Comparison of ENCODE assay signal across 33 cellular contexts in the genomic region with DNA sequence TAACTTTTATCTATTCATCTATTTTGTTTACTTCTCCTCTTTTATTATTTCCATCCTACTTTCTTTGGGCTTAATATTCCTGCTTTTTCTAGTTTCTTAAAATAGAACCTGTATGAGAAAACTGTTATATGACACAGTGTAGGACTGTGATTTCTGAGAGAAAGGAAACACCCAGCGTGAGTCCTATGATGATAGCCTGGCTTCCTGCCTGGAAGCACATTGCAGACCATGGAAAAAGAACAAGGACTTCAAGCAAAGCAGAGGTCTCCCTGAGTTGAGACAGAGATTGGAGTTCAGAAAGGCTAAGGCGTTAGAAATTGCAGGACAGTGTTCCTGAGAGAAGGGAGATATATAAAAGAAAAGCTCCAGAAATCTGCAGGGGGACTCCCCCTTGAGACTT. TPM values are rescaled to one million over a fixed set of nuclear protein-coding genes. Genes with fewer than 3 reads are reported as not detected.
DNase-seq lines count a peak whose midpoint lies in the region; ATAC-seq and TF ChIP-seq lines count a peak whose summit lies in the region.
"Had no signal": no experiment of that assay in that cellular context is flagged by ENCODE, and none has a peak within 500 bp of the region (broad histone marks: within the 10 kb centered on the region; RNA-seq: fewer than 3 reads in every experiment).

No MANE protein-coding gene starts in this region.

- TF ChIP-seq CTCF in IMR-90 (conservative IDR thresholded peaks at IDR 0.05; ENCODE audit: low read depth, low read length) (no peak), chondrocyte (IDR thresholded peaks at IDR 0.05) (no peak), natural killer cell (IDR thresholded peaks at IDR 0.05) (no peak)

- no peak overlapping the region for H2BK20ac ChIP-seq in IMR-90 (ENCODE audit: low read depth, low read length)

- intact Hi-C loops in IMR-90 (cut with micrococcal nuclease) = no loop called here
- intact Hi-C loops in natural killer cell (cut with micrococcal nuclease) = no loop called here

- H3K23ac ChIP-seq in IMR-90 (ENCODE audit: low read depth, low read length) = no peak overlapping the region

- H3K79me1 ChIP-seq in IMR-90 (ENCODE audit: low read depth in 1 of 2, low read length in 2 of 2) = no peaks in the 10 kb centered on the region

- H3K9me3 Mint-ChIP-seq in chondrocyte (ENCODE audit: low read depth) (peaks cover 13% of the 10 kb centered on the region), natural killer cell (no peaks in the 10 kb centered on the region)
- H3K9me3 Mint-ChIP-seq: activated CD8-positive, alpha-beta T cell treated with anti-CD3 and anti-CD28 coated beads for 36 hours; activated naive CD4-positive, alpha-beta T cell treated with anti-CD3 and anti-CD28 coated beads, Interleukin-2, amount 50 U/mL, for 72 hours; activated T-helper 2 cell treated with anti-CD3 and anti-CD28 coated beads, Interferon-gamma antibody, Interleukin-2, Interleukin-4, amounts not matched to agents 10 μg/mL and 5 μg/mL and 100 μg/mL, durations not matched to agents 14 hours and 24 hours and 36 hours; type B pancreatic cell had no signal

- peak; percentile 21 for DNase-seq in AG08395 (ENCODE audit: low spot score)
- peak; percentile 50 for DNase-seq in IMR-90
- DNase-seq in chondrocyte (ENCODE audit: low spot score) = no peak
- peak; percentile 22 for DNase-seq in iris pigment epithelial cell (ENCODE audit: low read depth)
- DNase-seq in natural killer cell = no peak
- no peak for DNase-seq in SKM-1 (lab: John Stamatoyannopoulos, UW; ENCODE audit: unreplicated experiment)
- no peak for DNase-seq in stimulated activated CD4-positive, alpha-beta T cell treated with anti-CD3 and anti-CD28 coated beads, Interleukin-4, amount 100 ng/mL, for 1 hour
- DNase-seq in H7 = no peak
- DNase-seq: ACHN; activated CD4-positive, alpha-beta T cell treated with anti-CD3 and anti-CD28 coated beads for 1 hour; activated CD8-positive, alpha-beta T cell treated with anti-CD3 and anti-CD28 coated beads for 36 hours; Caco-2; effector CD8-positive, alpha-beta T cell; GDM1; naive thymus-derived CD4-positive, alpha-beta T cell; NCI-H146; NCI-H2107; NCI-H82; RPMI8226; SK-N-SH; stimulated activated CD4-positive, alpha-beta T cell treated with anti-CD3 and anti-CD28 coated beads, Interleukin-2, amount 100 ng/mL, for 48 hours; substantia nigra; T-helper 17 cell had no signal

- H3K9me1 ChIP-seq in IMR-90 (ENCODE audit: insufficient read depth, low read length) = no peaks in the 10 kb centered on the region

- no CpG with 5 or more reads among the region's 2 CpGs for WGBS in IMR-90 (ENCODE audit: extremely low coverage in 2 of 2, insufficient read length in 1 of 2), 2 experiments

- H2AFZ ChIP-seq in IMR-90 (replicated peaks; ENCODE audit: low read length, poor library complexity) = no peak overlapping the region

- H4K5ac ChIP-seq in IMR-90 (ENCODE audit: low read depth, low read length) = no peak overlapping the region

- in situ Hi-C loops in IMR-90 (cut with MboI; ENCODE audit: low sequenced_read_pairs) = no loop called here

- H3K27ac Mint-ChIP-seq in chondrocyte (ENCODE audit: unreplicated experiment) (peak overlapping the region; percentile 84), natural killer cell (no peak overlapping the region)
- H3K27ac Mint-ChIP-seq: activated CD8-positive, alpha-beta T cell treated with anti-CD3 and anti-CD28 coated beads for 36 hours; activated naive CD4-positive, alpha-beta T cell treated with anti-CD3 and anti-CD28 coated beads, Interleukin-2, amount 50 U/mL, for 72 hours; activated T-helper 2 cell treated with anti-CD3 and anti-CD28 coated beads, Interferon-gamma antibody, Interleukin-2, Interleukin-4, amounts not matched to agents 10 μg/mL and 5 μg/mL and 100 μg/mL, durations not matched to agents 14 hours and 24 hours and 36 hours; mesothelial cell of epicardium; naive thymus-derived CD4-positive, alpha-beta T cell; T-helper 17 cell; type B pancreatic cell had no signal

- peaks cover 3% of the 10 kb centered on the region for H3K27me3 Mint-ChIP-seq in chondrocyte (ENCODE audit: low read depth)
- peaks cover 6% of the 10 kb centered on the region in 2 donors for H3K27me3 Mint-ChIP-seq in natural killer cell (ENCODE audit: low read depth in 2 of 2)
- H3K27me3 Mint-ChIP-seq: activated CD8-positive, alpha-beta T cell treated with anti-CD3 and anti-CD28 coated beads for 36 hours; T-helper 17 cell had no signal

- no peak overlapping the region for H2AK5ac ChIP-seq in IMR-90 (ENCODE audit: low read depth, low read length)

- H3K4me2 ChIP-seq in IMR-90 (ENCODE audit: low read depth, low read length) = no peak overlapping the region
- H3K4me2 ChIP-seq: BLaER1 treated with 17β-estradiol and CSF1 and Interleukin-3, amounts not matched to agents 10 nM and 100 nM; KMS-11; SK-N-SH had no signal

- H3K4me3 Mint-ChIP-seq in chondrocyte (ENCODE audit: unreplicated experiment) (no peak overlapping the region), natural killer cell (no peak overlapping the region)
- H3K4me3 Mint-ChIP-seq: activated CD8-positive, alpha-beta T cell treated with anti-CD3 and anti-CD28 coated beads for 36 hours; mesothelial cell of epicardium; naive thymus-derived CD4-positive, alpha-beta T cell; T-helper 17 cell; type B pancreatic cell had no signal

- H3K9me3 ChIP-seq in IMR-90 (ENCODE audit: control insufficient read depth, insufficient read depth, low read length) = peaks cover 4% of the 10 kb centered on the region; the same call in 1 of the 2 replicates
- H3K9me3 ChIP-seq: ascending aorta, Caco-2, gastroesophageal sphincter, SK-N-SH had no signal

- no peaks in the 10 kb centered on the region for H3K4me1 ChIP-seq in IMR-90 (ENCODE audit: control insufficient read depth, insufficient read depth, low read length)
- H3K4me1 ChIP-seq: ascending aorta, Caco-2, gastroesophageal sphincter had no signal

- no peak overlapping the region for H3K18ac ChIP-seq in IMR-90 (ENCODE audit: low read depth, low read length)

- no peak for TF ChIP-seq RAD21 in IMR-90 (IDR thresholded peaks at IDR 0.05; ENCODE audit: low read length)

- no peak overlapping the region for H3K9ac ChIP-seq in IMR-90 (ENCODE audit: low read depth, low read length)
- H3K9ac ChIP-seq: BLaER1 treated with 17β-estradiol and CSF1 and Interleukin-3, amounts not matched to agents 10 nM and 100 nM; KMS-11; SK-N-SH had no signal

- dilution Hi-C loops in IMR-90 (cut with HindIII; ENCODE audit: low sequenced_read_pairs, unreplicated experiment) = no loop called here

- H3K36me3 Mint-ChIP-seq in chondrocyte (ENCODE audit: low read depth) (peaks cover 2% of the 10 kb centered on the region), natural killer cell (no peaks in the 10 kb centered on the region)
- H3K36me3 Mint-ChIP-seq: activated naive CD4-positive, alpha-beta T cell treated with anti-CD3 and anti-CD28 coated beads, Interleukin-2, amount 50 U/mL, for 72 hours; mesothelial cell of epicardium; type B pancreatic cell had no signal

- CTCF ChIA-PET in IMR-90 (lab: Yijun Ruan, JAX) = no interaction called here

- H3K27me3 ChIP-seq in IMR-90 (ENCODE audit: control insufficient read depth, insufficient read depth, low read length) = peaks cover 17% of the 10 kb centered on the region
- H3K27me3 ChIP-seq in H7 (ENCODE audit: control insufficient read depth, insufficient read depth, low read length) = no peaks in the 10 kb centered on the region
- H3K27me3 ChIP-seq: ascending aorta; BLaER1 treated with 17β-estradiol and CSF1 and Interleukin-3, amounts not matched to agents 10 nM and 100 nM; gastroesophageal sphincter had no signal

- peak; percentile 46 for ATAC-seq in IMR-90 (ENCODE audit: low read depth)
- ATAC-seq in natural killer cell = no peak
- ATAC-seq: activated CD8-positive, alpha-beta T cell treated with anti-CD3 and anti-CD28 coated beads for 36 hours; activated naive CD4-positive, alpha-beta T cell treated with anti-CD3 and anti-CD28 coated beads, Interleukin-2, amount 50 U/mL, for 72 hours; gastroesophageal sphincter; HCT116; left lobe of liver; naive thymus-derived CD4-positive, alpha-beta T cell; T-helper 17 cell had no signal

- TF ChIP-seq POLR2A in IMR-90 (IDR thresholded peaks at IDR 0.05; ENCODE audit: low read depth, low read length) = no peak

- no peak overlapping the region for H3K4ac ChIP-seq in IMR-90 (ENCODE audit: low read depth, low read length)

- no peak overlapping the region for H3K14ac ChIP-seq in IMR-90 (replicated peaks; ENCODE audit: low read depth, low read length)

- POLR2A ChIA-PET in IMR-90 (lab: Charles Lee; ENCODE audit: unreplicated experiment) = no interaction called here

- no peaks in the 10 kb centered on the region for H4K20me1 ChIP-seq in IMR-90 (ENCODE audit: insufficient read depth, low read length)
- H4K20me1 ChIP-seq: BLaER1 treated with 17β-estradiol and CSF1 and Interleukin-3, amounts not matched to agents 10 nM and 100 nM had no signal

- no peak overlapping the region for H4K91ac ChIP-seq in IMR-90 (ENCODE audit: insufficient read depth, low read depth, low read length)

- H3K4me1 Mint-ChIP-seq in chondrocyte (ENCODE audit: low read depth) (peaks cover 14% of the 10 kb centered on the region), natural killer cell (no peaks in the 10 kb centered on the region)
- H3K4me1 Mint-ChIP-seq: mesothelial cell of epicardium; naive thymus-derived CD4-positive, alpha-beta T cell had no signal

- no peak overlapping the region for H3K27ac ChIP-seq in IMR-90 (ENCODE audit: insufficient read depth, low read length)
- H3K27ac ChIP-seq: ascending aorta; BLaER1 treated with 17β-estradiol and CSF1 and Interleukin-3, amounts not matched to agents 10 nM and 100 nM; gastroesophageal sphincter; KMS-11 had no signal

- no peak overlapping the region for H4K8ac ChIP-seq in IMR-90 (ENCODE audit: low read depth in 2 of 2, low read length in 2 of 2)

- H2BK15ac ChIP-seq in IMR-90 (ENCODE audit: low read depth, low read length) = no peak overlapping the region

- no TSS peak for BruUV-seq in IMR-90 (replicated peaks; lab: Mats Ljungman, UMichigan)

- no peak overlapping the region for H2BK120ac ChIP-seq in IMR-90 (ENCODE audit: low read depth, low read length)

- no peak overlapping the region for H2BK5ac ChIP-seq in IMR-90 (ENCODE audit: low read depth, low read length, poor library complexity, severe bottlenecking)

- no peak overlapping the region for H2AK9ac ChIP-seq in IMR-90 (replicated peaks; ENCODE audit: low read depth, low read length, poor library complexity)

- no peak overlapping the region for H3K56ac ChIP-seq in IMR-90 (ENCODE audit: extremely low read depth, insufficient read depth, low read length)

- H3K4me3 ChIP-seq in IMR-90 (ENCODE audit: insufficient read depth, low read depth, low read length) (no peak overlapping the region), H7 (ENCODE audit: insufficient read depth, low read depth, low read length) (no peak overlapping the region)
- H3K4me3 ChIP-seq: ascending aorta; BLaER1 treated with 17β-estradiol and CSF1 and Interleukin-3, amounts not matched to agents 10 nM and 100 nM; gastroesophageal sphincter had no signal

- H3K36me3 ChIP-seq in IMR-90 (ENCODE audit: control insufficient read depth, insufficient read depth, low read length) (no peaks in the 10 kb centered on the region), H7 (replicated peaks; ENCODE audit: control insufficient read depth, insufficient read depth, low read length) (no peaks in the 10 kb centered on the region)
- H3K36me3 ChIP-seq: ascending aorta; BLaER1 treated with 17β-estradiol and CSF1 and Interleukin-3, amounts not matched to agents 10 nM and 100 nM; gastroesophageal sphincter had no signal

RNA-seq across cellular contexts. Expression of a gene that starts 7.8 kb away (rescaled TPM):
- 0.18 and 0.28 TPM in 2 replicates for total RNA-seq in IMR-90 (2012; rRNA removed)
- polyA plus RNA-seq in IMR-90 (2012; rRNA removed) = 0.14 TPM in 2 replicates
- not detected in 2 replicates for polyA plus RNA-seq in IMR-90 (2012; cell fraction: cytosol; rRNA removed)
- 0.04 and 0.73 TPM in 2 replicates for polyA plus RNA-seq in IMR-90 (2012; cell fraction: nucleus; rRNA removed; ENCODE audit: low replicate concordance)
- 0.48 to 0.54 TPM (median 0.50 TPM) in 3 replicates for total RNA-seq in chondrocyte
- 1 to 10 TPM; 1.8 to 5.0 (median 2.9) TPM for total RNA-seq in natural killer cell
- 0.94 and 1.6 TPM in 2 replicates for total RNA-seq in H7 (2014; rRNA removed; shearing (Covaris generic))

RNA-seq across cellular contexts. Expression of a gene that starts 53.1 kb away (rescaled TPM):
- total RNA-seq in IMR-90 (2012; rRNA removed) (15.8 and 19.2 TPM in 2 replicates), chondrocyte (176 to 329 TPM (median 178 TPM) in 3 replicates), natural killer cell (10 to 100 TPM in 1 of 3 donors, 1 to 10 TPM in 2; 3.9 to 11.0 (median 4.9) TPM)
- 77.1 and 100.0 TPM in 2 replicates for polyA plus RNA-seq in IMR-90 (2012; rRNA removed)
- polyA plus RNA-seq in IMR-90 (2012; cell fraction: cytosol; rRNA removed) = 75.6 and 199 TPM in 2 replicates
- polyA plus RNA-seq in IMR-90 (2012; cell fraction: nucleus; rRNA removed; ENCODE audit: low replicate concordance) = 18.0 and 50.4 TPM in 2 replicates
- total RNA-seq in H7 (2014; rRNA removed; shearing (Covaris generic)) = 0.17 and 0.78 TPM in 2 replicates

Comparison
In these comparisons a context has a peak if more than half of its experiments do, and no peak if none do; other contexts are left out.
1. DNase-seq: peak in AG08395 (single experiment), IMR-90 (single experiment) and iris pigment epithelial cell (single experiment); none in chondrocyte (single experiment), natural killer cell (single experiment), SKM-1 (single experiment), stimulated activated CD4-positive, alpha-beta T cell treated with anti-CD3 and anti-CD28 coated beads, Interleukin-4, amount 100 ng/mL, for 1 hour (single experiment) and H7 (single experiment).